Comparison of ENCODE assay signal across 1 cellular context in the genomic region with DNA sequence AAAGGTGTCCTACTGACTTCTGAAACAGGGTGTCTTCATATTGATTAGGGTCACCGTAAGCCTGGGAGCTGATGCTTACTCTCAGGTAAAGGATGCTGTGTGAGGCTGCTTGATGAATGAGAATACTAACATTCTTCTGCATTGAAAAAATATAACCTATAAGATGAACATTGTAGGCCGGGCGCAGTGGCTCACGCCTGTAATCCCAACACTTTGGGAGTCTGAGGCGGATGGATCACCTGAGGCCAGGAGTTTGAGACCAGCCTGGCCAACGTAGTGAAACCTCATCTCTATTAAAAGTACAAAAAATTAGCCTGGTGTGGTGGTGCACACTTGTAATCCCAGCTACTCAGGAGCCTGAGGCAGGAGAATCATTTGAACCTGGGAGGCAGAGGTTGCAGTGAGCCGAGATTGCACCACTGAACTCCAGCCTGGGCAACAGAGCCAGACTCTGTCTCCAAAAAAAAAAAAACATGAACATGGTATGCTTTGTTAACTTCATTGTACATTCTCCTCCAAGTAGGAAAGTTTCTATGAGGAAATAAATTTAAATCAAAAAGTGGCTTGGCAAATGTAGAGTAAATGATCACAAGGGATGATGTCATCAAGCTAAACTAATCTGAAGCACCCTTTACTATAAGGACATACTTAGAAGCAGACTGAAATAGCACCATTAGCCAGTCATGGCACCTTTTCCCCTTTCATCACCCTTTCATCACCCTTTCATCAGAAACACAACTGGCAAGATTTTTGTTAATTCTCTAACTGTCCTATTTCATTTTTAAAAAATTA.
TF ChIP-seq lines count a peak whose summit lies in the region.

No MANE protein-coding gene starts in this region.

TF ChIP-seq in GM23338, 12 proteins besides CTCF, POLR2A, EP300 and RAD21:
- TF ChIP-seq, protein P1, sequence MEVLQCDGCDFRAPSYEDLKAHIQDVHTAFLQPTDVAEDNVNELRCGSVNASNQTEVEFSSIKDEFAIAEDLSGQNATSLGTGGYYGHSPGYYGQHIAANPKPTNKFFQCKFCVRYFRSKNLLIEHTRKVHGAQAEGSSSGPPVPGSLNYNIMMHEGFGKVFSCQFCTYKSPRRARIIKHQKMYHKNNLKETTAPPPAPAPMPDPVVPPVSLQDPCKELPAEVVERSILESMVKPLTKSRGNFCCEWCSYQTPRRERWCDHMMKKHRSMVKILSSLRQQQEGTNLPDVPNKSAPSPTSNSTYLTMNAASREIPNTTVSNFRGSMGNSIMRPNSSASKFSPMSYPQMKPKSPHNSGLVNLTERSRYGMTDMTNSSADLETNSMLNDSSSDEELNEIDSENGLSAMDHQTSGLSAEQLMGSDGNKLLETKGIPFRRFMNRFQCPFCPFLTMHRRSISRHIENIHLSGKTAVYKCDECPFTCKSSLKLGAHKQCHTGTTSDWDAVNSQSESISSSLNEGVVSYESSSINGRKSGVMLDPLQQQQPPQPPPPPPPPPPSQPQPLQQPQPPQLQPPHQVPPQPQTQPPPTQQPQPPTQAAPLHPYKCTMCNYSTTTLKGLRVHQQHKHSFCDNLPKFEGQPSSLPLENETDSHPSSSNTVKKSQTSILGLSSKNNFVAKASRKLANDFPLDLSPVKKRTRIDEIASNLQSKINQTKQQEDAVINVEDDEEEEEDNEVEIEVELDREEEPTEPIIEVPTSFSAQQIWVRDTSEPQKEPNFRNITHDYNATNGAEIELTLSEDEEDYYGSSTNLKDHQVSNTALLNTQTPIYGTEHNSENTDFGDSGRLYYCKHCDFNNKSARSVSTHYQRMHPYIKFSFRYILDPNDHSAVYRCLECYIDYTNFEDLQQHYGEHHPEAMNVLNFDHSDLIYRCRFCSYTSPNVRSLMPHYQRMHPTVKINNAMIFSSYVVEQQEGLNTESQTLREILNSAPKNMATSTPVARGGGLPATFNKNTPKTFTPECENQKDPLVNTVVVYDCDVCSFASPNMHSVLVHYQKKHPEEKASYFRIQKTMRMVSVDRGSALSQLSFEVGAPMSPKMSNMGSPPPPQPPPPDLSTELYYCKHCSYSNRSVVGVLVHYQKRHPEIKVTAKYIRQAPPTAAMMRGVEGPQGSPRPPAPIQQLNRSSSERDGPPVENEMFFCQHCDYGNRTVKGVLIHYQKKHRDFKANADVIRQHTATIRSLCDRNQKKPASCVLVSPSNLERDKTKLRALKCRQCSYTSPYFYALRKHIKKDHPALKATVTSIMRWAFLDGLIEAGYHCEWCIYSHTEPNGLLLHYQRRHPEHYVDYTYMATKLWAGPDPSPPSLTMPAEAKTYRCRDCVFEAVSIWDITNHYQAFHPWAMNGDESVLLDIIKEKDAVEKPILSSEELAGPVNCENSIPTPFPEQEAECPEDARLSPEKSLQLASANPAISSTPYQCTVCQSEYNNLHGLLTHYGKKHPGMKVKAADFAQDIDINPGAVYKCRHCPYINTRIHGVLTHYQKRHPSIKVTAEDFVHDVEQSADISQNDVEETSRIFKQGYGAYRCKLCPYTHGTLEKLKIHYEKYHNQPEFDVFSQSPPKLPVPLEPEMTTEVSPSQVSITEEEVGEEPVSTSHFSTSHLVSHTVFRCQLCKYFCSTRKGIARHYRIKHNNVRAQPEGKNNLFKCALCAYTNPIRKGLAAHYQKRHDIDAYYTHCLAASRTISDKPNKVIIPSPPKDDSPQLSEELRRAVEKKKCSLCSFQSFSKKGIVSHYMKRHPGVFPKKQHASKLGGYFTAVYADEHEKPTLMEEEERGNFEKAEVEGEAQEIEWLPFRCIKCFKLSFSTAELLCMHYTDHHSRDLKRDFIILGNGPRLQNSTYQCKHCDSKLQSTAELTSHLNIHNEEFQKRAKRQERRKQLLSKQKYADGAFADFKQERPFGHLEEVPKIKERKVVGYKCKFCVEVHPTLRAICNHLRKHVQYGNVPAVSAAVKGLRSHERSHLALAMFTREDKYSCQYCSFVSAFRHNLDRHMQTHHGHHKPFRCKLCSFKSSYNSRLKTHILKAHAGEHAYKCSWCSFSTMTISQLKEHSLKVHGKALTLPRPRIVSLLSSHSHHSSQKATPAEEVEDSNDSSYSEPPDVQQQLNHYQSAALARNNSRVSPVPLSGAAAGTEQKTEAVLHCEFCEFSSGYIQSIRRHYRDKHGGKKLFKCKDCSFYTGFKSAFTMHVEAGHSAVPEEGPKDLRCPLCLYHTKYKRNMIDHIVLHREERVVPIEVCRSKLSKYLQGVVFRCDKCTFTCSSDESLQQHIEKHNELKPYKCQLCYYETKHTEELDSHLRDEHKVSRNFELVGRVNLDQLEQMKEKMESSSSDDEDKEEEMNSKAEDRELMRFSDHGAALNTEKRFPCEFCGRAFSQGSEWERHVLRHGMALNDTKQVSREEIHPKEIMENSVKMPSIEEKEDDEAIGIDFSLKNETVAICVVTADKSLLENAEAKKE (CRISPR knock-in tag; IDR thresholded peaks at IDR 0.05) = no peak
- no peak for TF ChIP-seq NANOG (IDR thresholded peaks at IDR 0.05; ENCODE audit: borderline replicate concordance)
- TF ChIP-seq EZH2 (IDR thresholded peaks at IDR 0.05; ENCODE audit: low read depth, unreplicated experiment) = no peak
- TF ChIP-seq, protein P2, sequence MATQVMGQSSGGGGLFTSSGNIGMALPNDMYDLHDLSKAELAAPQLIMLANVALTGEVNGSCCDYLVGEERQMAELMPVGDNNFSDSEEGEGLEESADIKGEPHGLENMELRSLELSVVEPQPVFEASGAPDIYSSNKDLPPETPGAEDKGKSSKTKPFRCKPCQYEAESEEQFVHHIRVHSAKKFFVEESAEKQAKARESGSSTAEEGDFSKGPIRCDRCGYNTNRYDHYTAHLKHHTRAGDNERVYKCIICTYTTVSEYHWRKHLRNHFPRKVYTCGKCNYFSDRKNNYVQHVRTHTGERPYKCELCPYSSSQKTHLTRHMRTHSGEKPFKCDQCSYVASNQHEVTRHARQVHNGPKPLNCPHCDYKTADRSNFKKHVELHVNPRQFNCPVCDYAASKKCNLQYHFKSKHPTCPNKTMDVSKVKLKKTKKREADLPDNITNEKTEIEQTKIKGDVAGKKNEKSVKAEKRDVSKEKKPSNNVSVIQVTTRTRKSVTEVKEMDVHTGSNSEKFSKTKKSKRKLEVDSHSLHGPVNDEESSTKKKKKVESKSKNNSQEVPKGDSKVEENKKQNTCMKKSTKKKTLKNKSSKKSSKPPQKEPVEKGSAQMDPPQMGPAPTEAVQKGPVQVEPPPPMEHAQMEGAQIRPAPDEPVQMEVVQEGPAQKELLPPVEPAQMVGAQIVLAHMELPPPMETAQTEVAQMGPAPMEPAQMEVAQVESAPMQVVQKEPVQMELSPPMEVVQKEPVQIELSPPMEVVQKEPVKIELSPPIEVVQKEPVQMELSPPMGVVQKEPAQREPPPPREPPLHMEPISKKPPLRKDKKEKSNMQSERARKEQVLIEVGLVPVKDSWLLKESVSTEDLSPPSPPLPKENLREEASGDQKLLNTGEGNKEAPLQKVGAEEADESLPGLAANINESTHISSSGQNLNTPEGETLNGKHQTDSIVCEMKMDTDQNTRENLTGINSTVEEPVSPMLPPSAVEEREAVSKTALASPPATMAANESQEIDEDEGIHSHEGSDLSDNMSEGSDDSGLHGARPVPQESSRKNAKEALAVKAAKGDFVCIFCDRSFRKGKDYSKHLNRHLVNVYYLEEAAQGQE (IDR thresholded peaks at IDR 0.05; ENCODE audit: unreplicated experiment) = no peak
- no peak for TF ChIP-seq EZH2phosphoT487 (IDR thresholded peaks at IDR 0.05; ENCODE audit: unreplicated experiment)
- TF ChIP-seq, protein P3, sequence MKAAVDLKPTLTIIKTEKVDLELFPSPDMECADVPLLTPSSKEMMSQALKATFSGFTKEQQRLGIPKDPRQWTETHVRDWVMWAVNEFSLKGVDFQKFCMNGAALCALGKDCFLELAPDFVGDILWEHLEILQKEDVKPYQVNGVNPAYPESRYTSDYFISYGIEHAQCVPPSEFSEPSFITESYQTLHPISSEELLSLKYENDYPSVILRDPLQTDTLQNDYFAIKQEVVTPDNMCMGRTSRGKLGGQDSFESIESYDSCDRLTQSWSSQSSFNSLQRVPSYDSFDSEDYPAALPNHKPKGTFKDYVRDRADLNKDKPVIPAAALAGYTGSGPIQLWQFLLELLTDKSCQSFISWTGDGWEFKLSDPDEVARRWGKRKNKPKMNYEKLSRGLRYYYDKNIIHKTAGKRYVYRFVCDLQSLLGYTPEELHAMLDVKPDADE (IDR thresholded peaks at IDR 0.05) = no peak
- TF ChIP-seq CREB1 (CRISPR knock-in tag; IDR thresholded peaks at IDR 0.05; ENCODE audit: low read depth) = no peak
TF ChIP-seq in GM23338: peak in this region for 0.
